ENCODE assay signal across 8 cellular contexts in the genomic region with DNA sequence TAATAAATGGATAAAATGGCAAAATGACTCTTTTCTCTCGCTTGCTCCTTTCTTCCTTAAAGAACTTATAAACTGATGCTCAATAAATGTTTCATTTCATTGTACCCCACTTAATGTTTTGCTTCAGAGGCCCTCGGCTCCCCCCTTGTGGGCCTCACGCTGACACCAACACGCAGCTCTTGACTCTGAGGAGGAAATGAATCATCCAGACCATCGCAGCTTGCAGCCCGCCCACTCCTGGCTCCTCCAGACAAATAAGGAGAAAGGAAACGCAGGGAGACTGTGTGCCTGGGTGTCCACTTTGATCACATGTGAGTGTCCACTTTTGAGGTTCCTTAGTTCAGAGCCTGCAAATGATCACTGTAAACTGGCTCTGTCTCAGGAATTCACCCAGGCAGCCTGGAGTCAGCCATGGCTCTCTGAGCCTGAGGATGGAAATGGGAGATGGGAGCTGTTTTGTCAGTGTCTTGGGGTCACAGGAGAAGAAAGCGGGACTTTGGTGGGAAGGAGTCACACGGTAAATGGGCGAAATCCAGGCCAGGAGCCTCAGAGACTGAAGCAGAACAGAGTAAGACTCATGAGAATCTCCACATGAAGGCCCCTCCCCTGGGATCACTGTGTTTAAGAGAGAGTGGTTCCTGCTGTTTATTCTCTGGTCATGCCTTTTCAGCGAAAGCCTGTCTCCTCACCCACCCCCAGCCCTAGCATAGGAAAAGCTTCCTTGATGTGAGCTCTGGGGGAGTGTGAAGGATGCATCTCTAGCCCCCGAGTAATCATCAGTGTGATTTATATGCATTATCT.
DNase-seq lines count a peak whose midpoint lies in the region; ATAC-seq, FAIRE-seq and TF ChIP-seq lines count a peak whose summit lies in the region.

No MANE protein-coding gene starts in this region.

- no peak overlapping the region for H3K4me3 Mint-ChIP-seq in activated naive CD4-positive, alpha-beta T cell treated with anti-CD3 and anti-CD28 coated beads, Interleukin-2, amount 10 ng/mL, durations not matched to agents 7 days and 5 days
- peak overlapping the region; percentile 17 for H3K4me3 Mint-ChIP-seq in glutamatergic neuron (ENCODE audit: unreplicated experiment)

- no peaks in the 10 kb centered on the region for H3K9me3 Mint-ChIP-seq in activated naive CD4-positive, alpha-beta T cell treated with anti-CD3 and anti-CD28 coated beads, Interleukin-2, amount 10 ng/mL, durations not matched to agents 7 days and 5 days
- no peaks in the 10 kb centered on the region for H3K9me3 Mint-ChIP-seq in glutamatergic neuron (ENCODE audit: unreplicated experiment)

- intact Hi-C loops in posterior vena cava (cut with DNase I): no loop called here

- H3K27me3 Mint-ChIP-seq in activated naive CD4-positive, alpha-beta T cell treated with anti-CD3 and anti-CD28 coated beads, Interleukin-2, amount 10 ng/mL, durations not matched to agents 7 days and 5 days: peaks cover 5% of the 10 kb centered on the region
- H3K27me3 Mint-ChIP-seq in glutamatergic neuron (ENCODE audit: unreplicated experiment): no peaks in the 10 kb centered on the region

- ATAC-seq in GM18517 (IDR thresholded peaks at IDR 0.05; ENCODE audit: unreplicated experiment) (peak; percentile 92), HG02763 (IDR thresholded peaks at IDR 0.05; ENCODE audit: unreplicated experiment) (peak; percentile 87)

- CTCF ChIA-PET in activated naive CD4-positive, alpha-beta T cell treated with anti-CD3 and anti-CD28 coated beads, Interleukin-2, amount 10 ng/mL, durations not matched to agents 7 days and 5 days (lab: Charles Lee): interaction anchor here (0.8 to 1.5 kb wide), 6 partner anchors 17 to 254 kb away, joined by 3 to 8 read pairs (median 3); no protein-coding TSS in a partner anchor

- DNase-seq in NOMO-1 treated with DMSO at 0.1 percent for 48 hours (lab: John Stamatoyannopoulos, UW; ENCODE audit: unreplicated experiment) (peak; percentile 84), glutamatergic neuron (no peak), posterior vena cava (ENCODE audit: low spot score) (peak; percentile 93), urothelium cell line (ENCODE audit: low spot score) (peak; percentile 91), OCI-M2 (lab: John Stamatoyannopoulos, UW; ENCODE audit: unreplicated experiment) (no peak)
- peak; percentile 59 for DNase-seq in activated naive CD4-positive, alpha-beta T cell treated with anti-CD3 and anti-CD28 coated beads, Interleukin-2, amount 10 ng/mL, durations not matched to agents 7 days and 5 days

- peaks cover 12% of the 10 kb centered on the region for H3K4me1 Mint-ChIP-seq in activated naive CD4-positive, alpha-beta T cell treated with anti-CD3 and anti-CD28 coated beads, Interleukin-2, amount 10 ng/mL, durations not matched to agents 7 days and 5 days
- H3K4me1 Mint-ChIP-seq in glutamatergic neuron (ENCODE audit: low read depth, unreplicated experiment): peaks cover 8% of the 10 kb centered on the region

- TF ChIP-seq CTCF in glutamatergic neuron (IDR thresholded peaks at IDR 0.05; ENCODE audit: partially characterized antibody, unreplicated experiment): no peak

- H3K36me3 Mint-ChIP-seq in activated naive CD4-positive, alpha-beta T cell treated with anti-CD3 and anti-CD28 coated beads, Interleukin-2, amount 10 ng/mL, durations not matched to agents 7 days and 5 days: peaks cover 1% of the 10 kb centered on the region
- H3K36me3 Mint-ChIP-seq in glutamatergic neuron (ENCODE audit: unreplicated experiment): no peaks in the 10 kb centered on the region

- H3K27ac Mint-ChIP-seq in activated naive CD4-positive, alpha-beta T cell treated with anti-CD3 and anti-CD28 coated beads, Interleukin-2, amount 10 ng/mL, durations not matched to agents 7 days and 5 days: peak overlapping the region; percentile 70
- H3K27ac Mint-ChIP-seq in glutamatergic neuron (ENCODE audit: unreplicated experiment): no peak overlapping the region

- peak; percentile 30 for FAIRE-seq in urothelium cell line (lab: Jason Lieb, UNC)

Comparison
In these comparisons a context has a peak if more than half of its experiments do, and no peak if none do; other contexts are left out.
1. DNase-seq: peak in NOMO-1 treated with DMSO at 0.1 percent for 48 hours (single experiment), activated naive CD4-positive, alpha-beta T cell treated with anti-CD3 and anti-CD28 coated beads, Interleukin-2, amount 10 ng/mL, durations not matched to agents 7 days and 5 days (single experiment), posterior vena cava (single experiment) and urothelium cell line (single experiment); none in glutamatergic neuron (single experiment) and OCI-M2 (single experiment).